ENCODE assay signal across 1 cellular context in genomic region chr1:67342002-67342890, GRCh38.
TF ChIP-seq lines count a peak whose summit lies in the region.

No MANE protein-coding gene starts in this region.

TF ChIP-seq in GM12878, 131 proteins besides CTCF, POLR2A, EP300 and RAD21 (continued from another document and continues in another):
- peak; percentile 81 for TF ChIP-seq RELB (IDR thresholded peaks at IDR 0.05; ENCODE audit: low read depth)
- peak; percentile 81; the same call in 1 of the 2 replicates for TF ChIP-seq YBX1 (IDR thresholded peaks at IDR 0.05)
- 0 out of 2 replicates have a peak, but pooled peaks have one; percentile 54 for TF ChIP-seq CHD2 (IDR thresholded peaks at IDR 0.05; ENCODE audit: borderline replicate concordance, low read depth, low read length)
- 0 out of 2 replicates have a peak, but pooled peaks have one; percentile 40 for TF ChIP-seq BMI1 (IDR thresholded peaks at IDR 0.05; ENCODE audit: borderline replicate concordance)
- TF ChIP-seq BCL11A (IDR thresholded peaks at IDR 0.05; ENCODE audit: low read depth, low read length), result 0 out of 2 replicates have a peak, but pooled peaks have one; percentile 28
- peak; percentile 40; the same call in 1 of the 2 replicates for TF ChIP-seq CBX5 (IDR thresholded peaks at IDR 0.05; ENCODE audit: low read depth)
- no peak for TF ChIP-seq CUX1 (IDR thresholded peaks at IDR 0.05; ENCODE audit: insufficient replicate concordance, low read depth, low read length)
- peak; percentile 85 for TF ChIP-seq TBL1XR1 (IDR thresholded peaks at IDR 0.05; ENCODE audit: low read depth, low read length)
- TF ChIP-seq NR2F1 (conservative IDR thresholded peaks at IDR 0.05), result peak; percentile 89
- peak; percentile 67; the same call in 1 of the 2 replicates for TF ChIP-seq ZNF687 (IDR thresholded peaks at IDR 0.05)
- peak; percentile 34; the same call in 1 of the 2 replicates for TF ChIP-seq DPF2 (IDR thresholded peaks at IDR 0.05)
- no peak for TF ChIP-seq ZNF24 (IDR thresholded peaks at IDR 0.05)
- TF ChIP-seq MLLT1 (IDR thresholded peaks at IDR 0.05), result peak; percentile 72; the same call in 1 of the 2 replicates
- TF ChIP-seq RCOR1 (conservative IDR thresholded peaks at IDR 0.05; ENCODE audit: low read depth, low read length), result 0 out of 2 replicates have a peak, but pooled peaks have one; percentile 23
- TF ChIP-seq REST (IDR thresholded peaks at IDR 0.05; ENCODE audit: low read depth, low read length), result no peak
- peak; percentile 61 for TF ChIP-seq GATAD2B (conservative IDR thresholded peaks at IDR 0.05; ENCODE audit: low read depth)
- TF ChIP-seq SPI1 (IDR thresholded peaks at IDR 0.05; ENCODE audit: borderline replicate concordance, insufficient read depth, low read depth, low read length), result peak; percentile 55; the same call in 1 of the 2 replicates
- TF ChIP-seq PAX5 (IDR thresholded peaks at IDR 0.05; ENCODE audit: borderline replicate concordance, low read depth, low read length), result peak; percentile 73; the same call in 1 of the 2 replicates
- TF ChIP-seq EED (IDR thresholded peaks at IDR 0.05; ENCODE audit: low read depth), result no peak
- TF ChIP-seq CEBPB (IDR thresholded peaks at IDR 0.05; ENCODE audit: borderline replicate concordance in 1 of 2, low read depth in 2 of 2, low read length in 2 of 2), result 0 out of 4 replicates have a peak, but pooled peaks of 1 of the 2 experiments have one; percentile 47
- peak; percentile 97 for TF ChIP-seq NBN (IDR thresholded peaks at IDR 0.05)
- TF ChIP-seq KLF5 (IDR thresholded peaks at IDR 0.05; ENCODE audit: partially characterized antibody), result peak; percentile 44
- TF ChIP-seq IRF5 (IDR thresholded peaks at IDR 0.05; ENCODE audit: borderline replicate concordance), result 0 out of 2 replicates have a peak, but pooled peaks have one; percentile 33
- peak; percentile 31 for TF ChIP-seq SP1 (IDR thresholded peaks at IDR 0.05; ENCODE audit: low read depth, low read length)
- TF ChIP-seq ATF7 (IDR thresholded peaks at IDR 0.05; ENCODE audit: low read depth), result peak; percentile 92
- peak; percentile 45; the same call in 1 of the 2 replicates for TF ChIP-seq NR2C1 (IDR thresholded peaks at IDR 0.05)
- peak; percentile 82 for TF ChIP-seq MEF2B (IDR thresholded peaks at IDR 0.05; ENCODE audit: partially characterized antibody, poor library complexity, severe bottlenecking)
- peak; percentile 45 for TF ChIP-seq IKZF1 (conservative IDR thresholded peaks at IDR 0.05)
- 0 out of 2 replicates have a peak, but pooled peaks have one; percentile 37 for TF ChIP-seq FOXM1 (IDR thresholded peaks at IDR 0.05; ENCODE audit: low read depth, low read length)
- TF ChIP-seq MTA2 (IDR thresholded peaks at IDR 0.05; ENCODE audit: low read depth), result peak; percentile 79
- TF ChIP-seq EZH2 (IDR thresholded peaks at IDR 0.05; ENCODE audit: borderline replicate concordance, control insufficient read depth, low read depth, low read length), result no peak
- no peak for TF ChIP-seq CBX3 (IDR thresholded peaks at IDR 0.05; ENCODE audit: borderline replicate concordance, low read depth)
- no peak for TF ChIP-seq SUPT20H (IDR thresholded peaks at IDR 0.05; ENCODE audit: borderline replicate concordance, control insufficient read depth, low read depth, low read length)
- peak; percentile 74 for TF ChIP-seq SMAD1 (IDR thresholded peaks at IDR 0.05; ENCODE audit: low read depth, partially characterized antibody)
- TF ChIP-seq PKNOX1 (IDR thresholded peaks at IDR 0.05), result peak; percentile 44; the same call in 1 of the 2 replicates
- 0 out of 2 replicates have a peak, but pooled peaks have one; percentile 7 for TF ChIP-seq SMARCA5 (IDR thresholded peaks at IDR 0.05)
- TF ChIP-seq ETV6 (conservative IDR thresholded peaks at IDR 0.05 in 1 of 2, IDR thresholded peaks at IDR 0.05 in 1 of 2; ENCODE audit: borderline replicate concordance in 1 of 2, low read depth in 1 of 2), result no peak; a peak in 1 of 4 replicates
- TF ChIP-seq IRF4 (IDR thresholded peaks at IDR 0.05; ENCODE audit: low read depth, low read length), result peak; percentile 52; the same call in 1 of the 2 replicates
- TF ChIP-seq NFIC (IDR thresholded peaks at IDR 0.05; ENCODE audit: low read depth, low read length), result peak; percentile 60; the same call in 1 of the 2 replicates
- peak; percentile 92 for TF ChIP-seq HDGF (IDR thresholded peaks at IDR 0.05)
